ENCODE assay signal across 8 cellular contexts in genomic region chr4:26861434-26862186, GRCh38. TPM values are rescaled to one million over a fixed set of nuclear protein-coding genes. Genes with fewer than 3 reads are reported as not detected.
DNase-seq lines count a peak whose midpoint lies in the region; ATAC-seq and TF ChIP-seq lines count a peak whose summit lies in the region.

No MANE protein-coding gene starts in this region.

- H3K4me3 ChIP-seq in Karpas-422 (ENCODE audit: low read length): peak overlapping the region; percentile 92
- H3K4me3 ChIP-seq in SK-N-MC: peak overlapping the region; percentile 86
- H3K4me3 ChIP-seq in cardiac muscle cell: peak overlapping the region; percentile 96
- H3K4me3 ChIP-seq in upper lobe of right lung: peak overlapping the region; percentile 83

- H3K4me1 Mint-ChIP-seq in activated naive CD8-positive, alpha-beta T cell (ENCODE audit: low read depth): peaks cover 72% of the 10 kb centered on the region

- H3K4me1 ChIP-seq in Karpas-422 (ENCODE audit: low read length): peaks cover 62% of the 10 kb centered on the region
- peaks cover 25% of the 10 kb centered on the region for H3K4me1 ChIP-seq in cardiac muscle cell (ENCODE audit: low read depth)
- peaks cover 58% of the 10 kb centered on the region for H3K4me1 ChIP-seq in upper lobe of right lung

- H3K27ac Mint-ChIP-seq in activated naive CD8-positive, alpha-beta T cell: peak overlapping the region; percentile 98

- no peaks in the 10 kb centered on the region for H3K9me3 Mint-ChIP-seq in activated naive CD8-positive, alpha-beta T cell (ENCODE audit: low read depth)

- H3K9ac ChIP-seq in Karpas-422 (ENCODE audit: low read length) (peak overlapping the region; percentile 86), SK-N-MC (ENCODE audit: insufficient read length) (no peak overlapping the region)

- TF ChIP-seq CTCF in cardiac muscle cell (IDR thresholded peaks at IDR 0.05; ENCODE audit: low read depth, low read length) (no peak), upper lobe of right lung (IDR thresholded peaks at IDR 0.05) (no peak)

- DNase-seq in EL (peak; percentile 77), Karpas-422 (peak; percentile 99), SK-N-MC (ENCODE audit: low read depth, low spot score) (no peak), cardiac muscle cell (ENCODE audit: low read depth in 1 of 2, low spot score in 1 of 2) (peak; percentile 69 to 83), posterior vena cava (ENCODE audit: low spot score) (peak; percentile 91), upper lobe of right lung (peak; percentile 90)

- H3K27me3 ChIP-seq in Karpas-422 (ENCODE audit: low read length) (no peaks in the 10 kb centered on the region), cardiac muscle cell (no peaks in the 10 kb centered on the region), upper lobe of right lung (no peaks in the 10 kb centered on the region)

- no peak overlapping the region for H2AFZ ChIP-seq in Karpas-422 (ENCODE audit: low read length)

- H3K9me3 ChIP-seq in Karpas-422 (ENCODE audit: low read length) (no peaks in the 10 kb centered on the region), SK-N-MC (ENCODE audit: low read depth, low read length) (no peaks in the 10 kb centered on the region), cardiac muscle cell (ENCODE audit: low read depth) (no peaks in the 10 kb centered on the region), upper lobe of right lung (no peaks in the 10 kb centered on the region)

- H3K79me2 ChIP-seq in Karpas-422 (ENCODE audit: low read length): peaks cover 68% of the 10 kb centered on the region

- H3K36me3 ChIP-seq in Karpas-422 (ENCODE audit: insufficient read depth, low read length) (no peaks in the 10 kb centered on the region), SK-N-MC (ENCODE audit: insufficient read depth, low read length) (no peaks in the 10 kb centered on the region), cardiac muscle cell (no peaks in the 10 kb centered on the region), upper lobe of right lung (no peaks in the 10 kb centered on the region)

- H3K4me2 ChIP-seq in Karpas-422 (ENCODE audit: low read depth, low read length, poor library complexity, severe bottlenecking): peak overlapping the region; percentile 98

- H4K20me1 ChIP-seq in Karpas-422 (ENCODE audit: insufficient read depth, low read depth, low read length): peaks cover 30% of the 10 kb centered on the region

- peak; percentile 33 for ATAC-seq in GM21825 (IDR thresholded peaks at IDR 0.05; ENCODE audit: unreplicated experiment)
- peak; percentile 52 for ATAC-seq in upper lobe of right lung

- no peaks in the 10 kb centered on the region for H3K36me3 Mint-ChIP-seq in activated naive CD8-positive, alpha-beta T cell

- H3K4me3 Mint-ChIP-seq in activated naive CD8-positive, alpha-beta T cell: peak overlapping the region; percentile 91

- no peaks in the 10 kb centered on the region for H3K9me2 ChIP-seq in Karpas-422 (replicated peaks; ENCODE audit: insufficient read depth, low read length)

- peak overlapping the region; percentile 95 for H3K27ac ChIP-seq in Karpas-422 (ENCODE audit: low read length)
- H3K27ac ChIP-seq in SK-N-MC: no peak overlapping the region
- H3K27ac ChIP-seq in cardiac muscle cell: peak overlapping the region; percentile 91
- H3K27ac ChIP-seq in upper lobe of right lung: peak overlapping the region; percentile 92

- intact Hi-C loops in posterior vena cava (cut with DNase I) (loop anchor here (10.0 kb wide), 2 partner anchors 133 to 427 kb away; no protein-coding TSS in a partner anchor), upper lobe of right lung (cut with DNase I) (no loop called here)

- no peaks in the 10 kb centered on the region for H3K27me3 Mint-ChIP-seq in activated naive CD8-positive, alpha-beta T cell

RNA-seq across cellular contexts. Expression of gene STIM2, which starts 1.0 kb away (rescaled TPM):
- 96.4 and 203 TPM in 2 replicates for total RNA-seq in Karpas-422 (2014; rRNA removed; shearing (Covaris generic); ENCODE audit: low replicate concordance)
- total RNA-seq in cardiac muscle cell (25.9 and 33.9 TPM in 2 replicates), posterior vena cava (10 to 100 TPM; 17.0 to 17.4 TPM), upper lobe of right lung (36.7 TPM)
- 27.3 and 35.2 TPM in 2 replicates for polyA plus RNA-seq in cardiac muscle cell
